8 cellular contexts compared by ENCODE assay signal in genomic region chr17:40073454-40074174, GRCh38. TPM values are rescaled to one million over a fixed set of nuclear protein-coding genes. Genes with fewer than 3 reads are reported as not detected.
DNase-seq lines count a peak whose midpoint lies in the region; ATAC-seq and TF ChIP-seq lines count a peak whose summit lies in the region.
"Had no signal": no experiment of that assay in that cellular context is flagged by ENCODE, and none has a peak within 500 bp of the region (broad histone marks: within the 10 kb centered on the region; RNA-seq: fewer than 3 reads in every experiment).

No MANE protein-coding gene starts in this region.

- peak overlapping the region; percentile 58 for H3K4me3 Mint-ChIP-seq in CD4-positive, alpha-beta T cell
- peak overlapping the region in 4 of 5 experiments; percentile 60 to 72 (median 64) for H3K4me3 Mint-ChIP-seq in brain
- no peak overlapping the region for H3K4me3 Mint-ChIP-seq in activated naive CD4-positive, alpha-beta T cell treated with anti-CD3 and anti-CD28 coated beads for 36 hours

- no peaks in the 10 kb centered on the region for H3K9me3 Mint-ChIP-seq in CD4-positive, alpha-beta T cell
- H3K9me3 Mint-ChIP-seq in brain = no peaks in the 10 kb centered on the region
- no peaks in the 10 kb centered on the region for H3K9me3 Mint-ChIP-seq in activated naive CD4-positive, alpha-beta T cell treated with anti-CD3 and anti-CD28 coated beads for 36 hours

- peak overlapping the region; percentile 76 for H3K27ac Mint-ChIP-seq in CD4-positive, alpha-beta T cell
- peak overlapping the region; percentile 78 to 100 (median 99) for H3K27ac Mint-ChIP-seq in brain
- H3K27ac Mint-ChIP-seq in activated naive CD4-positive, alpha-beta T cell treated with anti-CD3 and anti-CD28 coated beads for 36 hours = no peak overlapping the region

- H3K4me1 Mint-ChIP-seq in CD4-positive, alpha-beta T cell (ENCODE audit: low read depth) = peaks cover 67% of the 10 kb centered on the region
- H3K4me1 Mint-ChIP-seq in brain = peaks cover 91% of the 10 kb centered on the region
- H3K4me1 Mint-ChIP-seq in activated naive CD4-positive, alpha-beta T cell treated with anti-CD3 and anti-CD28 coated beads for 36 hours (ENCODE audit: low read depth) = peaks cover 53% of the 10 kb centered on the region

- H4K20me1 ChIP-seq in osteoblast (ENCODE audit: insufficient read depth, low read length) = peaks cover 52% of the 10 kb centered on the region

- TF ChIP-seq CTCF in CD4-positive, alpha-beta T cell (IDR thresholded peaks at IDR 0.05) = no peak
- no peak for TF ChIP-seq CTCF in brain (conservative IDR thresholded peaks at IDR 0.05)
- TF ChIP-seq CTCF in osteoblast (IDR thresholded peaks at IDR 0.05; ENCODE audit: extremely low read depth, low read depth, low read length) = no peak

- H3K4me3 ChIP-seq in osteoblast (ENCODE audit: insufficient read depth, low read length) (no peak overlapping the region), SJCRH30 (no peak overlapping the region)

- H3K27me3 Mint-ChIP-seq in CD4-positive, alpha-beta T cell = no peaks in the 10 kb centered on the region
- H3K27me3 Mint-ChIP-seq in brain = peaks cover 3% of the 10 kb centered on the region
- no peaks in the 10 kb centered on the region for H3K27me3 Mint-ChIP-seq in activated naive CD4-positive, alpha-beta T cell treated with anti-CD3 and anti-CD28 coated beads for 36 hours (ENCODE audit: low read depth)

- H3K79me2 ChIP-seq in osteoblast (ENCODE audit: insufficient read depth, low read length) = peaks cover 32% of the 10 kb centered on the region

- H3K36me3 ChIP-seq in osteoblast (ENCODE audit: insufficient read depth, low read length) = no peaks in the 10 kb centered on the region
- H3K36me3 ChIP-seq in SJCRH30 = no peaks in the 10 kb centered on the region

- no peak for ATAC-seq in CD4-positive, alpha-beta T cell (ENCODE audit: poor library complexity)

- intact Hi-C loops in CD4-positive, alpha-beta T cell (cut with DNase I, micrococcal nuclease) = loop anchor here in 1 of 2 experiments (1.0 kb wide), 1 partner anchor 37 kb away; no protein-coding TSS in a partner anchor
- intact Hi-C loops in activated naive CD4-positive, alpha-beta T cell treated with anti-CD3 and anti-CD28 coated beads for 36 hours (cut with micrococcal nuclease) = no loop called here

- H3K27ac ChIP-seq in CD4-positive, alpha-beta T cell (ENCODE audit: low read depth, low read length) = peak overlapping the region; percentile 73
- H3K27ac ChIP-seq in osteoblast (ENCODE audit: low read depth, low read length) (no peak overlapping the region), SJCRH30 (no peak overlapping the region)

- POLR2A ChIA-PET in CD4-positive, alpha-beta T cell (lab: Charles Lee) = interaction anchor here (0.8 to 4.4 kb wide), 5 partner anchors 9 to 29 kb away, joined by 3 to 46 read pairs (median 6); partner anchors contain the start of gene NR1D1

- H3K4me1 ChIP-seq in osteoblast (ENCODE audit: insufficient read depth, low read length) (peaks cover 69% of the 10 kb centered on the region), SJCRH30 (peaks cover 40% of the 10 kb centered on the region)

- peaks cover 34% of the 10 kb centered on the region for H3K36me3 Mint-ChIP-seq in CD4-positive, alpha-beta T cell (ENCODE audit: low read depth)
- peaks cover 22% of the 10 kb centered on the region for H3K36me3 Mint-ChIP-seq in brain
- H3K36me3 Mint-ChIP-seq in activated naive CD4-positive, alpha-beta T cell treated with anti-CD3 and anti-CD28 coated beads for 36 hours (ENCODE audit: low read depth) = no peaks in the 10 kb centered on the region

- CTCF ChIA-PET in CD4-positive, alpha-beta T cell (lab: Charles Lee) = interaction anchor here (0.9 kb wide), 1 partner anchor 38 kb away, joined by 5 read pairs; no protein-coding TSS in a partner anchor
- CTCF ChIA-PET in activated naive CD4-positive, alpha-beta T cell treated with anti-CD3 and anti-CD28 coated beads for 36 hours (lab: Charles Lee) = interaction anchor here (0.6 to 5.9 kb wide), 10 partner anchors 11 to 214 kb away, joined by 3 to 157 read pairs (median 4); partner anchors contain the start of genes CDC6, CSF3, MED24 and THRA

- no peak overlapping the region for H3K4me2 ChIP-seq in osteoblast (ENCODE audit: insufficient read depth, low read length)

- H3K9me3 ChIP-seq in CD4-positive, alpha-beta T cell (ENCODE audit: control insufficient read depth, low read length) = no peaks in the 10 kb centered on the region
- H3K9me3 ChIP-seq in osteoblast (ENCODE audit: low read depth, low read length) (no peaks in the 10 kb centered on the region), SJCRH30 (replicated peaks) (no peaks in the 10 kb centered on the region)

- H2AFZ ChIP-seq in osteoblast (ENCODE audit: low read length) = no peak overlapping the region

- DNase-seq in CD4-positive, alpha-beta T cell = no peak
- DNase-seq in osteoblast (ENCODE audit: insufficient read length, low spot score, missing footprints) = peak; percentile 43
- no peak for DNase-seq in SJCRH30
- no peak for DNase-seq in activated naive CD4-positive, alpha-beta T cell treated with anti-CD3 and anti-CD28 coated beads for 36 hours
- no peak for DNase-seq in activated effector memory CD4-positive, alpha-beta T cell treated with Interleukin-2 at 50 U/mL for 16 hours
- DNase-seq: NCI-H510A treated with DMSO at 0.1 percent for 48 hours, T-helper 9 cell had no signal

- no peaks in the 10 kb centered on the region for H3K27me3 ChIP-seq in CD4-positive, alpha-beta T cell (ENCODE audit: control insufficient read depth, insufficient read depth, low read length)
- no peaks in the 10 kb centered on the region for H3K27me3 ChIP-seq in osteoblast (ENCODE audit: insufficient read depth, low read length)
- no peaks in the 10 kb centered on the region for H3K27me3 ChIP-seq in SJCRH30

RNA-seq across cellular contexts. Expression of gene THRA, which starts 10.8 kb away (rescaled TPM):
- 10 to 100 TPM; 35.2 to 36.4 TPM for total RNA-seq in CD4-positive, alpha-beta T cell
- 176 TPM for polyA plus RNA-seq in brain (ENCODE audit: insufficient read depth, low read depth, low replicate concordance)
- 30.6 and 33.3 TPM in 2 replicates for total RNA-seq in osteoblast
- total RNA-seq in SJCRH30 (2014; rRNA removed; shearing (Covaris generic)) = 13.3 and 14.4 TPM in 2 replicates
- 10 to 100 TPM; 10.2 to 11.2 TPM for total RNA-seq in activated naive CD4-positive, alpha-beta T cell treated with anti-CD3 and anti-CD28 coated beads for 36 hours

RNA-seq across cellular contexts. Expression of gene MED24, which starts 19.4 kb away (rescaled TPM):
- 10 to 100 TPM; 82.9 to 85.3 TPM for total RNA-seq in CD4-positive, alpha-beta T cell
- polyA plus RNA-seq in brain (ENCODE audit: insufficient read depth, low read depth, low replicate concordance) = 95.0 TPM
- total RNA-seq in osteoblast = 33.6 and 36.6 TPM in 2 replicates
- 41.8 and 55.0 TPM in 2 replicates for total RNA-seq in SJCRH30 (2014; rRNA removed; shearing (Covaris generic))
- 100 to 1,000 TPM; 107 TPM for total RNA-seq in activated naive CD4-positive, alpha-beta T cell treated with anti-CD3 and anti-CD28 coated beads for 36 hours

RNA-seq across cellular contexts. Expression of gene NR1D1, which starts 26.8 kb away (rescaled TPM):
- total RNA-seq in CD4-positive, alpha-beta T cell = 10 to 100 TPM; 29.6 to 34.1 TPM
- 43.8 TPM for polyA plus RNA-seq in brain (ENCODE audit: insufficient read depth, low read depth, low replicate concordance)
- total RNA-seq in osteoblast = 5.1 and 7.1 TPM in 2 replicates
- total RNA-seq in SJCRH30 (2014; rRNA removed; shearing (Covaris generic)) = 1.0 and 1.4 TPM in 2 replicates
- 1 to 10 TPM; 9.0 to 9.1 TPM for total RNA-seq in activated naive CD4-positive, alpha-beta T cell treated with anti-CD3 and anti-CD28 coated beads for 36 hours

RNA-seq across cellular contexts. Expression of gene MSL1, which starts 48.2 kb away (rescaled TPM):
- total RNA-seq in CD4-positive, alpha-beta T cell = 10 to 100 TPM; 77.0 to 79.2 TPM
- polyA plus RNA-seq in brain (ENCODE audit: insufficient read depth, low read depth, low replicate concordance) = 94.4 TPM
- total RNA-seq in osteoblast = 53.3 and 60.1 TPM in 2 replicates
- 72.9 and 76.1 TPM in 2 replicates for total RNA-seq in SJCRH30 (2014; rRNA removed; shearing (Covaris generic))
- 10 to 100 TPM; 72.1 to 72.2 TPM for total RNA-seq in activated naive CD4-positive, alpha-beta T cell treated with anti-CD3 and anti-CD28 coated beads for 36 hours

RNA-seq across cellular contexts. Expression of gene CSF3, which starts 58.4 kb away (rescaled TPM):
- not detected for total RNA-seq in CD4-positive, alpha-beta T cell
- polyA plus RNA-seq in brain (ENCODE audit: insufficient read depth, low read depth, low replicate concordance) = 0.25 TPM
- total RNA-seq in osteoblast = not detected in 2 replicates
- total RNA-seq in SJCRH30 (2014; rRNA removed; shearing (Covaris generic)) = 0.55 and 1.4 TPM in 2 replicates
- total RNA-seq in activated naive CD4-positive, alpha-beta T cell treated with anti-CD3 and anti-CD28 coated beads for 36 hours = not detected
